In the genomic region with DNA sequence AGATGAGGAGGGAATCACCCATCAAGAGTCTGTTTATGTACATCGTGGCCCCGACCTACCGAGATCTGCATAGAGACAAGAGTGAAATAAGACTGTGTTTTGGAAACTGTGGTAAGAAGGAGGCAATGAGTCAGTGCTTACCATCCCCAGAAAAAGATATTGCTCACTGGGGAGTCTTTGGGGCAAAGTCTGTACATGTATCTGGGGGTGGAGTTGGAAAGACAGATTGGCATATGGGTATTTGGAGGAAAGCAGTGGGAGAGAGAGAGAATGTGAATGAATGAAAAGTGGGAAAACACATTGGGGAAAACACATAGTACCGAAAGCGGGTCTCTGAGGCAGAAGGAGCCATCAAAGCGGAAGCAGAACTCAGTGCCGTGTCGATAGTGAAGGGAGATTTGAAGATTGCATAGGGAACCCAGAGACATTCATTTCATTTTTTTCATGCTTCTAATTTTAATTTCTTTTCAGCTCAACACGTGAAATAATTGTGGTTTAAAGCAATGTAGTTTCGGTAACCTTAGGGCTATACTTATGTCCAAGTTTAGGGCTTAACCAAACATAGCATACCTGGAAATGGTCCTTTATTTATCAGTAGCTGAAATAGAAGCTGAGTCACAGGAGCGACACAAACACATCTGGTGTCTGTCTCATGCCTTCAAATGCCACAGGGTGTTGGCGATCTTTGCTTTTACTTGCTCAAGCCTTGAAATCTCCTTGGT, we compare ENCODE assay signal across 9 cellular contexts.
DNase-seq lines count a peak whose midpoint lies in the region; ATAC-seq, FAIRE-seq and TF ChIP-seq lines count a peak whose summit lies in the region.
"Had no signal": no experiment of that assay in that cellular context is flagged by ENCODE, and none has a peak within 500 bp of the region (broad histone marks: within the 10 kb centered on the region; RNA-seq: fewer than 3 reads in every experiment).

No MANE protein-coding gene starts in this region.

- no peak for TF ChIP-seq CTCF in cardiac fibroblast (IDR thresholded peaks at IDR 0.05; ENCODE audit: low read depth, low read length)

- no peak overlapping the region for H3K4me3 ChIP-seq in cardiac fibroblast (replicated peaks in 1 of 2; ENCODE audit: low read depth in 2 of 2, low read length in 2 of 2)

- no peak for FAIRE-seq in frontal cortex (lab: Jason Lieb, UNC)
- FAIRE-seq: endometrium had no signal

- peak; percentile 71 for ATAC-seq in HG03159 (IDR thresholded peaks at IDR 0.05; ENCODE audit: unreplicated experiment)

- peak; percentile 49 for DNase-seq in activated gamma-delta T cell treated with Interleukin-2 at 50 U/mL for 16 hours
- no peak for DNase-seq in activated gamma-delta T cell (lab: John Stamatoyannopoulos, UW)
- peak; percentile 70 for DNase-seq in T-helper 22 cell (ENCODE audit: low read depth)
- DNase-seq in cardiac fibroblast (ENCODE audit: low read depth in 2 of 2), result peak; percentile 39 to 77
- DNase-seq in stimulated activated CD4-positive, alpha-beta T cell treated with anti-CD3 and anti-CD28 coated beads, Interleukin-15, amount 100 ng/mL, for 24 hours, result peak; percentile 71
- DNase-seq in foreskin melanocyte, result no peak
- no peak for DNase-seq in frontal cortex (ENCODE audit: low spot score in 2 of 2)

Comparison
In these comparisons a context has a peak if more than half of its experiments do, and no peak if none do; other contexts are left out.
1. DNase-seq: peak in activated gamma-delta T cell treated with Interleukin-2 at 50 U/mL for 16 hours (single experiment), T-helper 22 cell (single experiment), cardiac fibroblast (2 of 2) and stimulated activated CD4-positive, alpha-beta T cell treated with anti-CD3 and anti-CD28 coated beads, Interleukin-15, amount 100 ng/mL, for 24 hours (single experiment); none in activated gamma-delta T cell (single experiment), foreskin melanocyte (single experiment) and frontal cortex (0 of 2).